In the genomic region with DNA sequence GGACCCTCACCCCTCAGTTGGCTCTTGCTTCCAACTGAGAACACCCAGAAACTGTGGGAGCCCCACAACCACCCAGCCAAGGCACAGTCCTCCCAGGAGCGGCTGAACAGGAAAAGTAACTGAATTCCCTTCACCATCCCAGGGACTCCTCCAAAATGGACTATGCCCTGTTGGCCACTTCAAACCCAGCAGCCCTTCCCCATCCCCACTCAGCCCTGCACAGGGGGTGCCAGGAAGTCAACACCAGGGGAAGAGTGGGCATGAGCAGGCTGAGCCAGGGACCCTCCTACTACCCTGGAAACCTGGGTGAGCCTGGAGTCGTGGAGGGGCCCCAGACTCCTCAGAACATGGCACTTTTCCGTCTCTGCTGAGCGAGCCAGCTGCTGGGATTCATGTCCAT, we compare ENCODE assay signal across 7 cellular contexts. TPM values are rescaled to one million over a fixed set of nuclear protein-coding genes. Genes with fewer than 3 reads are reported as not detected.
"Had no signal": no experiment of that assay in that cellular context is flagged by ENCODE, and none has a peak within 500 bp of the region (broad histone marks: within the 10 kb centered on the region; RNA-seq: fewer than 3 reads in every experiment).

No MANE protein-coding gene starts in this region.

- H3K27ac ChIP-seq: GM23248 had no signal

- H2AFZ ChIP-seq: GM23248 had no signal

- H3K9ac ChIP-seq: GM23248 had no signal

- DNase-seq: GM23248, GOT3, H9, HCEC 1CT, KG1 had no signal

- H3K4me3 ChIP-seq: GM23248, K562 had no signal

RNA-seq across cellular contexts. Expression of gene GUCA1B, which starts 10.3 kb away (rescaled TPM):
- total RNA-seq: HT-29 had no signal
- polyA plus RNA-seq: GM23248 had no signal

RNA-seq across cellular contexts. Expression of gene GUCA1A, which starts 11.3 kb away (rescaled TPM):
- total RNA-seq: GM23248, HT-29, K562 had no signal
- polyA plus RNA-seq: GM23248, K562 had no signal
